ENCODE assay signal across 24 cellular contexts in the genomic region with DNA sequence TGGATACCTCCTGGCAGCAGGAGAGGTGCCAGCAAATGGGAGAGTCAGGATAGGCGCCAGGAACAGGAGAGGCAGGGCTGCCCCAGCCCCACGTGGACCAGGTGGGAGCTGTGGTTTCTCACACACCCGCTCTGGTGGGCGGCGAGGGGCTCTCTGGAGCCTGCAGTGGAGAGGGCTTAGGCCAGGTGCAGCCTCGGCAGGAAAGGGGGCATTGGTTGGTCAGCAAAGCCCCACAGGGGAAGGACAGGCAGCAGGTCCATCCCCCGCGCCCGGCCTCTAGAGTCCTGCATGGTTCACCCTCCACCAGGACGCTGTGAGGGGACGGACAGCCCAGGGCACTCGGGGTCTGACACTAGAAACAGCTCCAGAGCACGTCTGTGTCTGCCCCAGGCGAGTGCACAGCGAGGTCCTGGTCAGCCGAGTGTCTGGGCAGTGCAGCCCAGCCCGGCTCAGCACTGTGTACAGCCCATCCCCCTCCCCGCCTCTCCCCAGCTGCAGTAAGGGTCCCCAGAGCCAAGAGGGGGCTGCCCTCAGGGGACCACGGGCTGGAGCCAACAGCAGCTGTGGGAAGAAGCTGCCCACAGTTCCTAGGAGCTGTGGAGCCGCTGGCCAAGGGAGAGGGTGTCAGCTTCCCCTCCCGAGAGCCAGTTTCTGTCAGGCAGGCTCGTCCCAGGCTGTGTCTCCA. TPM values are rescaled to one million over a fixed set of nuclear protein-coding genes. Genes with fewer than 3 reads are reported as not detected.
DNase-seq lines count a peak whose midpoint lies in the region; ATAC-seq and TF ChIP-seq lines count a peak whose summit lies in the region.
"Had no signal": no experiment of that assay in that cellular context is flagged by ENCODE, and none has a peak within 500 bp of the region (broad histone marks: within the 10 kb centered on the region; RNA-seq: fewer than 3 reads in every experiment).

No MANE protein-coding gene starts in this region.

- no peaks in the 10 kb centered on the region for H3K27me3 Mint-ChIP-seq in activated naive CD4-positive, alpha-beta T cell treated with anti-CD3 and anti-CD28 coated beads, Interleukin-2, amount 10 ng/mL, durations not matched to agents 7 days and 5 days
- H3K27me3 Mint-ChIP-seq: memory B cell had no signal

- peaks cover 9% of the 10 kb centered on the region for H3K36me3 Mint-ChIP-seq in activated naive CD4-positive, alpha-beta T cell treated with anti-CD3 and anti-CD28 coated beads, Interleukin-2, amount 10 ng/mL, durations not matched to agents 7 days and 5 days

- H3K14ac ChIP-seq in neuronal stem cell (ENCODE audit: low read length) = peak overlapping the region; percentile 71

- H2BK12ac ChIP-seq in neuronal stem cell (ENCODE audit: low read length) = no peak overlapping the region

- H3K4me3 Mint-ChIP-seq in activated naive CD4-positive, alpha-beta T cell treated with anti-CD3 and anti-CD28 coated beads, Interleukin-2, amount 10 ng/mL, durations not matched to agents 7 days and 5 days = no peak overlapping the region

- peak overlapping the region; percentile 66 for H2BK5ac ChIP-seq in neuronal stem cell (ENCODE audit: low read length)

- no peak overlapping the region for H3K4me3 ChIP-seq in DND-41 (ENCODE audit: low read depth in 1 of 2, low read length in 2 of 2)
- H3K4me3 ChIP-seq in neuronal stem cell (ENCODE audit: low read length in 2 of 2) = no peak overlapping the region
- H3K4me3 ChIP-seq: Peyer's patch had no signal

- no peak overlapping the region for H3K18ac ChIP-seq in neuronal stem cell (ENCODE audit: low read length)

- H3K4me1 Mint-ChIP-seq in activated naive CD4-positive, alpha-beta T cell treated with anti-CD3 and anti-CD28 coated beads, Interleukin-2, amount 10 ng/mL, durations not matched to agents 7 days and 5 days = peaks cover 15% of the 10 kb centered on the region

- H3K9me3 Mint-ChIP-seq in activated naive CD4-positive, alpha-beta T cell treated with anti-CD3 and anti-CD28 coated beads, Interleukin-2, amount 10 ng/mL, durations not matched to agents 7 days and 5 days = no peaks in the 10 kb centered on the region
- H3K9me3 Mint-ChIP-seq: activated T-cell treated with anti-CD3 and anti-CD28 coated beads, Interleukin-2, amount 50 U/mL, for 4 hours had no signal

- no peaks in the 10 kb centered on the region; the same call in 1 of the 2 replicates for H4K20me1 ChIP-seq in DND-41 (ENCODE audit: insufficient read depth, low read length)

- peaks cover 2% of the 10 kb centered on the region for H3K79me1 ChIP-seq in neuronal stem cell (ENCODE audit: low read depth, low read length)

- ATAC-seq in DND-41 (ENCODE audit: insufficient read depth, low read depth) = no peak
- ATAC-seq in HG03097 (IDR thresholded peaks at IDR 0.05; ENCODE audit: low FRiP score, unreplicated experiment) = no peak
- ATAC-seq: activated T-cell treated with anti-CD3 and anti-CD28 coated beads, Interleukin-2, amount 50 U/mL, for 4 hours had no signal

- H4K91ac ChIP-seq in neuronal stem cell (ENCODE audit: low read depth, low read length, poor library complexity) = no peak overlapping the region

- H3K79me2 ChIP-seq in DND-41 (ENCODE audit: insufficient read depth, low read length) = peaks cover 32% of the 10 kb centered on the region

- H3K27me3 ChIP-seq in DND-41 (ENCODE audit: insufficient read depth, low read length, poor library complexity) = no peaks in the 10 kb centered on the region
- peaks cover 0 to 19% (median 0%) of the 10 kb centered on the region in 3 experiments for H3K27me3 ChIP-seq in neuronal stem cell (ENCODE audit: control insufficient read depth in 3 of 3, insufficient read depth in 3 of 3, low read depth in 1 of 3, low read length in 3 of 3)
- H3K27me3 ChIP-seq: Peyer's patch had no signal

- H3K27ac ChIP-seq in DND-41 (ENCODE audit: low read length) (no peak overlapping the region), cingulate gyrus (ENCODE audit: low read depth, low read length) (peak overlapping the region; percentile 47), neuronal stem cell (replicated peaks; ENCODE audit: low read length) (no peak overlapping the region)
- H3K27ac ChIP-seq: 22Rv1, Peyer's patch had no signal

- H3K4me1 ChIP-seq in DND-41 (ENCODE audit: insufficient read depth, low read length) = peaks cover 36% of the 10 kb centered on the region
- H3K4me1 ChIP-seq in neuronal stem cell (ENCODE audit: control insufficient read depth in 2 of 2, insufficient read depth in 1 of 2, low read depth in 1 of 2, low read length in 2 of 2) = peaks cover 0 to 6% of the 10 kb centered on the region in 2 donors

- peak overlapping the region; percentile 63 for H2AK5ac ChIP-seq in neuronal stem cell (ENCODE audit: low read depth, low read length)

- DNase-seq in activated naive CD4-positive, alpha-beta T cell treated with anti-CD3 and anti-CD28 coated beads, Interleukin-2, amount 10 ng/mL, durations not matched to agents 7 days and 5 days = peak; percentile 15
- no peak for DNase-seq in activated naive CD4-positive, alpha-beta T cell treated with Interleukin-2 at 50 U/mL for 16 hours
- DNase-seq in DND-41 (no peak), neuronal stem cell (ENCODE audit: low spot score) (no peak), SK-N-DZ (ENCODE audit: low spot score) (no peak)
- DNase-seq in stimulated activated CD4-positive, alpha-beta T cell treated with anti-CD3 and anti-CD28 coated beads, Interleukin-1b, Interleukin-23, amount 100 ng/mL, for 48 hours = no peak
- DNase-seq: activated CD4-positive, alpha-beta T cell treated with anti-CD3 and anti-CD28 coated beads for 48 hours; activated naive CD4-positive, alpha-beta T cell; activated T-cell treated with anti-CD3 and anti-CD28 coated beads, Interleukin-2, amount 50 U/mL, for 4 hours; AML-193; central memory CD4-positive, alpha-beta T cell; COR-L47; DMS79; KBM-7; kidney glomerular epithelial cell; NCI-H146; NCI-H2171; NCI-H524 treated with DMSO at 0.1 percent for 48 hours; NK-92 treated with Interleukin-12 subunit alpha and Interleukin-12 subunit beta, amount 100 ng/mL, for 24 hours; Peyer's patch had no signal

- H2AFZ ChIP-seq in DND-41 (ENCODE audit: low read depth, low read length) (no peak overlapping the region), neuronal stem cell (ENCODE audit: low read length) (peak overlapping the region; percentile 69)

- peaks cover 20% of the 10 kb centered on the region for H3K36me3 ChIP-seq in DND-41 (ENCODE audit: insufficient read depth, low read length)
- H3K36me3 ChIP-seq in neuronal stem cell (replicated peaks in 1 of 2; ENCODE audit: control insufficient read depth in 2 of 2, insufficient read depth in 2 of 2, low read length in 2 of 2) = peaks cover 2 to 4% of the 10 kb centered on the region in 2 donors

- peak overlapping the region; percentile 49 for H2BK15ac ChIP-seq in neuronal stem cell (ENCODE audit: low read length)

- H3K9me3 ChIP-seq in DND-41 (ENCODE audit: insufficient read depth, low read length, severe bottlenecking) (no peaks in the 10 kb centered on the region), neuronal stem cell (replicated peaks in 1 of 2; ENCODE audit: control insufficient read depth in 2 of 2, insufficient read depth in 1 of 2, low read depth in 1 of 2, low read length in 2 of 2) (peaks cover 0 to 2% of the 10 kb centered on the region in 2 donors)
- H3K9me3 ChIP-seq: Peyer's patch had no signal

- H3K4me2 ChIP-seq in DND-41 (ENCODE audit: insufficient read depth, low read length) = peak overlapping the region; percentile 98; the same call in 1 of the 2 replicates
- H3K4me2 ChIP-seq in neuronal stem cell (ENCODE audit: insufficient read depth, low read length, poor library complexity, severe bottlenecking) = no peak overlapping the region

- TF ChIP-seq CTCF in DND-41 (IDR thresholded peaks at IDR 0.05; ENCODE audit: borderline replicate concordance, extremely low read depth, low read length, poor library complexity, severe bottlenecking) = no peak

- H3K9ac ChIP-seq in DND-41 (ENCODE audit: low read depth, low read length) = no peak overlapping the region
- H3K9ac ChIP-seq in neuronal stem cell (ENCODE audit: low read depth, low read length, poor library complexity) = peak overlapping the region; percentile 70

- CTCF ChIA-PET in activated naive CD4-positive, alpha-beta T cell treated with anti-CD3 and anti-CD28 coated beads, Interleukin-2, amount 10 ng/mL, durations not matched to agents 7 days and 5 days (lab: Charles Lee) = interaction anchor here (3.3 kb wide), 1 partner anchor 8 kb away, joined by 9 read pairs; the partner anchor contains the start of genes ATP5ME and MYL5

- peak overlapping the region; percentile 34 for H3K23ac ChIP-seq in neuronal stem cell (ENCODE audit: low read depth, low read length, poor library complexity)

- no peak overlapping the region for H3K27ac Mint-ChIP-seq in activated naive CD4-positive, alpha-beta T cell treated with anti-CD3 and anti-CD28 coated beads, Interleukin-2, amount 10 ng/mL, durations not matched to agents 7 days and 5 days
- H3K27ac Mint-ChIP-seq: memory B cell had no signal

- H2BK120ac ChIP-seq in neuronal stem cell (ENCODE audit: low read depth, low read length) = no peak overlapping the region

- H3K4ac ChIP-seq in neuronal stem cell (ENCODE audit: low read length) = no peak overlapping the region

- WGBS in neuronal stem cell (ENCODE audit: extremely low coverage in 2 of 2, insufficient read length in 2 of 2, insufficient replicate concordance in 1 of 2), 2 donors = no CpG with 5 or more reads among the region's 22 CpGs

- no peak overlapping the region for H4K8ac ChIP-seq in neuronal stem cell (ENCODE audit: low read depth, low read length)

RNA-seq across cellular contexts. Expression of gene ATP5ME, which starts 8.2 kb away (rescaled TPM):
- polyA plus RNA-seq in neuronal stem cell (2013, experiment 1 of 2) = 966 TPM
- polyA plus RNA-seq in neuronal stem cell (2013, experiment 2 of 2) = 911 TPM
- polyA plus RNA-seq in SK-N-DZ (2014; cell fraction: cytosol; rRNA removed) = 121 and 140 TPM in 2 replicates
- polyA plus RNA-seq in SK-N-DZ (2014; cell fraction: nucleus; rRNA removed) = 74.1 and 256 TPM in 2 replicates

RNA-seq across cellular contexts. Expression of gene MYL5, which starts 8.4 kb away (rescaled TPM):
- 4.1 TPM for polyA plus RNA-seq in neuronal stem cell (2013, experiment 1 of 2)
- polyA plus RNA-seq in neuronal stem cell (2013, experiment 2 of 2) = 3.9 TPM
- polyA plus RNA-seq in SK-N-DZ (2014; cell fraction: cytosol; rRNA removed) = 1.8 and 2.4 TPM in 2 replicates
- polyA plus RNA-seq in SK-N-DZ (2014; cell fraction: nucleus; rRNA removed) = 3.8 and 11.8 TPM in 2 replicates

RNA-seq across cellular contexts. Expression of gene SLC49A3, which starts 23.1 kb away (rescaled TPM):
- polyA plus RNA-seq in neuronal stem cell (2013, experiment 1 of 2) = 0.81 TPM
- polyA plus RNA-seq in neuronal stem cell (2013, experiment 2 of 2) = 0.57 TPM
- polyA plus RNA-seq in SK-N-DZ (2014; cell fraction: cytosol; rRNA removed) = not detected in 2 replicates
- not detected in 2 replicates for polyA plus RNA-seq in SK-N-DZ (2014; cell fraction: nucleus; rRNA removed)

RNA-seq across cellular contexts. Expression of gene PCGF3, which starts 39.7 kb away (rescaled TPM):
- 40.8 TPM for polyA plus RNA-seq in neuronal stem cell (2013, experiment 1 of 2)
- 42.5 TPM for polyA plus RNA-seq in neuronal stem cell (2013, experiment 2 of 2)
- 29.2 and 44.3 TPM in 2 replicates for polyA plus RNA-seq in SK-N-DZ (2014; cell fraction: cytosol; rRNA removed)
- 129 and 164 TPM in 2 replicates for polyA plus RNA-seq in SK-N-DZ (2014; cell fraction: nucleus; rRNA removed)

RNA-seq across cellular contexts. Expression of gene PDE6B, which starts 40.5 kb away (rescaled TPM):
- 9.5 TPM for polyA plus RNA-seq in neuronal stem cell (2013, experiment 1 of 2)
- 9.3 TPM for polyA plus RNA-seq in neuronal stem cell (2013, experiment 2 of 2)
- 3.5 and 7.5 TPM in 2 replicates for polyA plus RNA-seq in SK-N-DZ (2014; cell fraction: cytosol; rRNA removed)
- 1.8 and 9.4 TPM in 2 replicates for polyA plus RNA-seq in SK-N-DZ (2014; cell fraction: nucleus; rRNA removed)
